In the genomic region with DNA sequence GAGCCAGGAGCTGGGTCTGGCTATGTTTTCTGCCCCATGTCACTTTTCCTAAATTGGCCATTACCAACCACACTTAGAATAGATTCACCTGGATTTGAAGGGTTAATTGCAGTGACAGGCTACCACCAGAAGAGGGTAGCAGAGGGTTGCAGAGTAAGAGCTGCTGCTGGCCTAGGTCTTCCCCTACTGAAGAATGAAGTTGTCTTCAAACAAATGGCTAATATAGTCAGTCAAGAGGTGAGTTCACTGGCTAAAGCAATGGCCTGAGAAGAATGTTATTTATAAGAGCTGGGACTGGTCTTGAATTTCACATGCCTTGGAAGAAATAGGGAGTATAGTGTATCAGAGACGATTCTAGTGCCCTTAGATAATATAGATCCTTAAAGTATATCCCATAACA, we compare ENCODE assay signal across 8 cellular contexts. TPM values are rescaled to one million over a fixed set of nuclear protein-coding genes. Genes with fewer than 3 reads are reported as not detected.
DNase-seq lines count a peak whose midpoint lies in the region; ATAC-seq and TF ChIP-seq lines count a peak whose summit lies in the region.
"Not testable (repeated sequence)": the region's sequence is repeated elsewhere in the genome, so short reads cannot be mapped to it uniquely, and the experiment has no call there.

No MANE protein-coding gene starts in this region.

- H4K91ac ChIP-seq in H9 (ENCODE audit: insufficient read length, low read depth, low read length): not testable (repeated sequence)

- TF ChIP-seq POLR2A in Peyer's patch (IDR thresholded peaks at IDR 0.05): not testable (repeated sequence)

- H3K27ac Mint-ChIP-seq in H9: not testable (repeated sequence)

- H3K36me3 Mint-ChIP-seq in H9 (ENCODE audit: insufficient read depth in 1 of 3, low read depth in 3 of 3): not testable (repeated sequence)

- H3K27ac ChIP-seq in H9 (ENCODE audit: insufficient read length, low read depth, low read length); Peyer's patch; brain microvascular endothelial cell; heart right ventricle: not testable (repeated sequence)

- H4K8ac ChIP-seq in H9 (replicated peaks; ENCODE audit: insufficient read length, low read depth, low read length): not testable (repeated sequence)

- not testable (repeated sequence) for H4K20me1 ChIP-seq in H9 (ENCODE audit: control insufficient read depth, insufficient read depth, insufficient read length)

- H2BK12ac ChIP-seq in H9 (ENCODE audit: insufficient read length, low read depth, low read length): not testable (repeated sequence)

- not testable (repeated sequence) for H3K9me3 Mint-ChIP-seq in H9

- not testable (repeated sequence) for H3K79me2 ChIP-seq in H9 (ENCODE audit: insufficient read depth, low read length)

- peak; percentile 67 for TF ChIP-seq CTCF in AG09309 (IDR thresholded peaks at IDR 0.05; ENCODE audit: control insufficient read depth, insufficient read depth, low read depth, low read length, missing control alignments)
- peak; percentile 76 for TF ChIP-seq CTCF in H9 (conservative IDR thresholded peaks at IDR 0.05)
- TF ChIP-seq CTCF in Peyer's patch (IDR thresholded peaks at IDR 0.05): peak in 4 of 6 experiments; percentile 29 to 56 (median 50)
- TF ChIP-seq CTCF in brain microvascular endothelial cell (IDR thresholded peaks at IDR 0.05; ENCODE audit: low read depth, low read length, missing control alignments): peak; percentile 74
- TF ChIP-seq CTCF in heart right ventricle (IDR thresholded peaks at IDR 0.05): peak; percentile 45 to 70 (median 62)

- not testable (repeated sequence) for H3K4me2 ChIP-seq in H9 (ENCODE audit: insufficient read depth, insufficient read length, low read length)

- WGBS in H9 (ENCODE audit: extremely low coverage, insufficient read length, low lambda C conversion rate): no CpG with 5 or more reads among the region's 1 CpG
- WGBS in heart right ventricle, 2 donors: 91 to 93% methylated on average over 1 of the region's 1 CpG

- not testable (repeated sequence) for H3K9ac ChIP-seq in H9 (ENCODE audit: extremely low read depth, insufficient read length, low read length)

- H3K4ac ChIP-seq in H9 (ENCODE audit: low read depth, low read length): not testable (repeated sequence)

- H3K4me3 Mint-ChIP-seq in H9: not testable (repeated sequence)

- not testable (repeated sequence) for H3K23ac ChIP-seq in H9 (ENCODE audit: insufficient read length, low read depth, low read length)

- not testable (repeated sequence) for H2BK20ac ChIP-seq in H9 (ENCODE audit: low read depth, low read length, poor library complexity, severe bottlenecking)

- H3K4me1 Mint-ChIP-seq in H9: not testable (repeated sequence)

- H2BK120ac ChIP-seq in H9 (ENCODE audit: low read depth, low read length, poor library complexity, severe bottlenecking): not testable (repeated sequence)

- not testable (repeated sequence) for H2AFZ ChIP-seq in H9 (ENCODE audit: low read length)

- H2BK15ac ChIP-seq in H9 (ENCODE audit: low read depth, low read length): not testable (repeated sequence)

- H3K18ac ChIP-seq in H9 (ENCODE audit: insufficient read length, low read depth, low read length): not testable (repeated sequence)

- H3K14ac ChIP-seq in H9 (ENCODE audit: insufficient read depth, low read length): not testable (repeated sequence)

- not testable (repeated sequence) for H3K4me3 ChIP-seq in AG09309 (ENCODE audit: control insufficient read depth, low read depth, low read length); Peyer's patch; brain microvascular endothelial cell (ENCODE audit: low read depth, low read length); heart right ventricle

- DNase-seq in AG09309 (ENCODE audit: low read depth) (peak; percentile 4), H9 (peak; percentile 35), HK-2 (ENCODE audit: unreplicated experiment) (peak; percentile 6), brain microvascular endothelial cell (peak; percentile 24), pons (ENCODE audit: low spot score) (peak; percentile 52)
- not testable (repeated sequence) for DNase-seq in Peyer's patch, heart right ventricle

- not testable (repeated sequence) for H3K56ac ChIP-seq in H9 (ENCODE audit: insufficient read length, low read depth, low read length)

- H3K9me3 ChIP-seq in H9 (ENCODE audit: control insufficient read depth, low read depth, low read length); Peyer's patch; heart right ventricle: not testable (repeated sequence)

- H3K4me1 ChIP-seq in H9 (ENCODE audit: insufficient read depth, low read length); Peyer's patch; heart right ventricle: not testable (repeated sequence)

- in situ Hi-C loops in brain microvascular endothelial cell (cut with HindIII; ENCODE audit: low pct_ligation_motif_present, low sequenced_read_pairs): not testable (repeated sequence)

- intact Hi-C loops in heart right ventricle (cut with DNase I): loop anchor here in 5 of 10 donors (5.0 to 10.0 kb wide), 2 partner anchors 514 to 517 kb away; no protein-coding TSS in a partner anchor

- not testable (repeated sequence) for H3K79me1 ChIP-seq in H9 (ENCODE audit: insufficient read depth, low read depth, low read length, poor library complexity, severe bottlenecking)

- not testable (repeated sequence) for H3T11ph ChIP-seq in H9 (ENCODE audit: low read length)

- H2BK5ac ChIP-seq in H9 (ENCODE audit: insufficient read length, low read length): not testable (repeated sequence)

- not testable (repeated sequence) for H3K36me3 ChIP-seq in Peyer's patch; brain microvascular endothelial cell (replicated peaks); heart right ventricle

- ATAC-seq in GM18511 (IDR thresholded peaks at IDR 0.05; ENCODE audit: unreplicated experiment): peak; percentile 97
- peak in 4 of 8 donors; percentile 46 to 71 (median 53) for ATAC-seq in heart right ventricle

- H4K5ac ChIP-seq in H9 (ENCODE audit: insufficient read length, low read depth, low read length): not testable (repeated sequence)

- H3K27me3 Mint-ChIP-seq in H9 (ENCODE audit: low read depth): not testable (repeated sequence)

- not testable (repeated sequence) for H3K23me2 ChIP-seq in H9 (ENCODE audit: insufficient read length, low read depth, low read length, poor library complexity, severe bottlenecking)

- not testable (repeated sequence) for H3K27me3 ChIP-seq in H9 (ENCODE audit: insufficient read depth, low read length); Peyer's patch; brain microvascular endothelial cell (replicated peaks); heart right ventricle

- H2AK5ac ChIP-seq in H9 (ENCODE audit: insufficient read length, low read length): not testable (repeated sequence)

RNA-seq across cellular contexts. Expression of a gene that starts 32.2 kb away (rescaled TPM):
- total RNA-seq in H9 (2021): not detected in 2 replicates
- total RNA-seq in Peyer's patch: under 1 TPM in 1 of 4 donors, not detected in 3; 0.53 TPM
- total RNA-seq in heart right ventricle: under 1 TPM in 3 of 10 donors, not detected in 7; 0.02 to 0.09 (median 0.05) TPM
- under 1 TPM in 1 of 2 donors, not detected in 1; 0.01 TPM for polyA plus RNA-seq in heart right ventricle
